Comparison of ENCODE assay signal across 9 cellular contexts in genomic region chr13:106520205-106521004, GRCh38. TPM values are rescaled to one million over a fixed set of nuclear protein-coding genes. Genes with fewer than 3 reads are reported as not detected.
A peak's percentile ranks its signal among the peaks of the same experiment; 100 is the strongest.
DNase-seq lines count a peak whose midpoint lies in the region; ATAC-seq and TF ChIP-seq lines count a peak whose summit lies in the region.
"Had no signal": no experiment of that assay in that cellular context is flagged by ENCODE, and none has a peak within 500 bp of the region (broad histone marks: within the 10 kb centered on the region; RNA-seq: fewer than 3 reads in every experiment).

No MANE protein-coding gene starts in this region.

- TF ChIP-seq POLR2A in IMR-90 (IDR thresholded peaks at IDR 0.05; ENCODE audit: low read depth, low read length): no peak

- intact Hi-C loops in IMR-90 (cut with micrococcal nuclease): loop anchor here (1.0 to 2.0 kb wide), 2 partner anchors 437 to 1380 kb away; no protein-coding TSS in a partner anchor

- H2AFZ ChIP-seq in IMR-90 (replicated peaks; ENCODE audit: low read length, poor library complexity) (peak overlapping the region; percentile 61), mesenchymal stem cell (ENCODE audit: low read depth, low read length) (no peak overlapping the region)

- no peaks in the 10 kb centered on the region for H3K9me3 ChIP-seq in IMR-90 (ENCODE audit: control insufficient read depth, insufficient read depth, low read length)
- H3K9me3 ChIP-seq in mesenchymal stem cell (ENCODE audit: control insufficient read depth, low read length): no peaks in the 10 kb centered on the region

- POLR2A ChIA-PET in IMR-90 (lab: Charles Lee; ENCODE audit: unreplicated experiment): no interaction called here

- H2BK5ac ChIP-seq in IMR-90 (ENCODE audit: low read depth, low read length, poor library complexity, severe bottlenecking): no peak overlapping the region
- H2BK5ac ChIP-seq in mesenchymal stem cell (ENCODE audit: low read depth, low read length, poor library complexity, severe bottlenecking): no peak overlapping the region

- H2BK120ac ChIP-seq in IMR-90 (ENCODE audit: low read depth, low read length) (peak overlapping the region; percentile 24; the same call in 1 of the 2 replicates), mesenchymal stem cell (ENCODE audit: low read depth, low read length) (no peak overlapping the region)

- H2BK15ac ChIP-seq in IMR-90 (ENCODE audit: low read depth, low read length) (no peak overlapping the region), mesenchymal stem cell (ENCODE audit: low read depth, poor library complexity, severe bottlenecking) (no peak overlapping the region)

- H2AK5ac ChIP-seq in IMR-90 (ENCODE audit: low read depth, low read length) (peak overlapping the region; percentile 53), mesenchymal stem cell (ENCODE audit: low read length, severe bottlenecking) (no peak overlapping the region)

- no peaks in the 10 kb centered on the region for H3K36me3 ChIP-seq in IMR-90 (ENCODE audit: control insufficient read depth, insufficient read depth, low read length)
- H3K36me3 ChIP-seq in mesenchymal stem cell (ENCODE audit: control insufficient read depth in 1 of 2, insufficient read depth in 2 of 2, low read depth in 1 of 2, low read length in 2 of 2): peaks cover 0 to 6% of the 10 kb centered on the region in 2 experiments

- no peaks in the 10 kb centered on the region for H4K20me1 ChIP-seq in IMR-90 (ENCODE audit: insufficient read depth, low read length)

- peaks cover 6% of the 10 kb centered on the region for H3K4me1 ChIP-seq in IMR-90 (ENCODE audit: control insufficient read depth, insufficient read depth, low read length)
- peaks cover 16% of the 10 kb centered on the region for H3K4me1 ChIP-seq in mesenchymal stem cell (ENCODE audit: control insufficient read depth, insufficient read depth, low read depth, low read length)

- H4K91ac ChIP-seq in IMR-90 (ENCODE audit: insufficient read depth, low read depth, low read length) (peak overlapping the region; percentile 45), mesenchymal stem cell (ENCODE audit: low read length) (peak overlapping the region; percentile 40)

- H3K23ac ChIP-seq in IMR-90 (ENCODE audit: low read depth, low read length) (no peak overlapping the region), mesenchymal stem cell (ENCODE audit: low read length in 2 of 2) (no peak overlapping the region)

- H3K14ac ChIP-seq in IMR-90 (replicated peaks; ENCODE audit: low read depth, low read length) (peak overlapping the region; percentile 43; the same call in 1 of the 2 replicates), mesenchymal stem cell (ENCODE audit: low read length in 2 of 2) (no peak overlapping the region)

- peak overlapping the region; percentile 8; the same call in 1 of the 2 replicates for H4K5ac ChIP-seq in IMR-90 (ENCODE audit: low read depth, low read length)

- H3K4me3 ChIP-seq in IMR-90 (ENCODE audit: insufficient read depth, low read depth, low read length) (no peak overlapping the region), choroid plexus epithelial cell (ENCODE audit: low read depth, low read length) (no peak overlapping the region), mesenchymal stem cell (ENCODE audit: insufficient read depth in 1 of 2, low read depth in 1 of 2, low read length in 2 of 2) (no peak overlapping the region)

- H3K4ac ChIP-seq in IMR-90 (ENCODE audit: low read depth, low read length) (peak overlapping the region; percentile 44), mesenchymal stem cell (ENCODE audit: low read depth in 1 of 2, low read length in 2 of 2) (no peak overlapping the region)

- ATAC-seq in IMR-90 (ENCODE audit: low read depth) (peak; percentile 75), HG02973 (IDR thresholded peaks at IDR 0.05; ENCODE audit: unreplicated experiment) (no peak), GM21381 (IDR thresholded peaks at IDR 0.05; ENCODE audit: unreplicated experiment) (no peak)

- TF ChIP-seq RAD21 in IMR-90 (IDR thresholded peaks at IDR 0.05; ENCODE audit: low read length): peak; percentile 72

- BruUV-seq in IMR-90 (replicated peaks; lab: Mats Ljungman, UMichigan): no TSS peak

- DNase-seq in Ammon's horn (ENCODE audit: low spot score) (peak; percentile 44), IMR-90 (peak; percentile 56), choroid plexus epithelial cell (ENCODE audit: low read depth) (peak; percentile 76), mesenchymal stem cell (peak; percentile 51), D341Med (ENCODE audit: low spot score) (no peak), NCI-H2081 treated with DMSO at 0.1 percent for 48 hours (lab: John Stamatoyannopoulos, UW) (no peak)
- DNase-seq: stimulated activated CD4-positive, alpha-beta T cell treated with anti-CD3 and anti-CD28 coated beads, Interleukin-4, amount 100 ng/mL, for 4 hours had no signal

- H3K27ac ChIP-seq in IMR-90 (ENCODE audit: insufficient read depth, low read length): peak overlapping the region; percentile 22; the same call in 1 of the 2 replicates
- no peak overlapping the region for H3K27ac ChIP-seq in mesenchymal stem cell (ENCODE audit: low read length, poor library complexity, severe bottlenecking)

- H3K27me3 ChIP-seq in IMR-90 (ENCODE audit: control insufficient read depth, insufficient read depth, low read length) (no peaks in the 10 kb centered on the region), mesenchymal stem cell (ENCODE audit: control insufficient read depth in 1 of 2, insufficient read depth in 1 of 2, low read length in 2 of 2) (no peaks in the 10 kb centered on the region)

- H3K4me2 ChIP-seq in IMR-90 (ENCODE audit: low read depth, low read length) (peak overlapping the region; percentile 17; the same call in 1 of the 2 replicates), mesenchymal stem cell (ENCODE audit: low read length, poor library complexity, severe bottlenecking) (no peak overlapping the region)

- peak overlapping the region; percentile 16 to 29; a peak in 1 of 4 replicates for H4K8ac ChIP-seq in IMR-90 (ENCODE audit: low read depth in 2 of 2, low read length in 2 of 2)
- H4K8ac ChIP-seq in mesenchymal stem cell (ENCODE audit: low read length): peak overlapping the region; percentile 88

- peaks cover 20 to 49% of the 10 kb centered on the region in 2 experiments; a peak in 3 of 4 replicates for H3K79me1 ChIP-seq in IMR-90 (ENCODE audit: low read depth in 1 of 2, low read length in 2 of 2)
- H3K79me1 ChIP-seq in mesenchymal stem cell (replicated peaks; ENCODE audit: low read length, poor library complexity, severe bottlenecking): peaks cover 4% of the 10 kb centered on the region

- no peak overlapping the region for H2AK9ac ChIP-seq in IMR-90 (replicated peaks; ENCODE audit: low read depth, low read length, poor library complexity)

- peak overlapping the region; percentile 7 to 43 for H2BK12ac ChIP-seq in mesenchymal stem cell (ENCODE audit: low read length in 2 of 2)

- CTCF ChIA-PET in IMR-90 (lab: Yijun Ruan, JAX): interaction anchor here (0.6 to 1.0 kb wide), 3 partner anchors 13 to 366 kb away, joined by 3 to 5 read pairs (median 3); no protein-coding TSS in a partner anchor

- H3K56ac ChIP-seq in IMR-90 (ENCODE audit: extremely low read depth, insufficient read depth, low read length): no peak overlapping the region

- dilution Hi-C loops in IMR-90 (cut with HindIII; ENCODE audit: low sequenced_read_pairs, unreplicated experiment): no loop called here

- in situ Hi-C loops in IMR-90 (cut with MboI; ENCODE audit: low sequenced_read_pairs): loop anchor here (25.0 kb wide), 1 partner anchor 433 kb away; no protein-coding TSS in a partner anchor

- H3K18ac ChIP-seq in IMR-90 (ENCODE audit: low read depth, low read length) (peak overlapping the region; percentile 30), mesenchymal stem cell (ENCODE audit: low read depth in 1 of 2, low read length in 2 of 2) (peak overlapping the region; percentile 13 to 82)

- WGBS in IMR-90 (ENCODE audit: extremely low coverage in 2 of 2, insufficient read length in 1 of 2), 2 experiments: no CpG with 5 or more reads among the region's 12 CpGs
- WGBS in mesenchymal stem cell: 75% methylated on average over 8 of the region's 12 CpGs

- H2BK20ac ChIP-seq in IMR-90 (ENCODE audit: low read depth, low read length): no peak overlapping the region

- TF ChIP-seq CTCF in IMR-90 (conservative IDR thresholded peaks at IDR 0.05; ENCODE audit: low read depth, low read length) (peak; percentile 73), choroid plexus epithelial cell (conservative IDR thresholded peaks at IDR 0.05; ENCODE audit: low read depth, low read length) (peak; percentile 59)

- peaks cover 3% of the 10 kb centered on the region; the same call in 1 of the 2 replicates for H3K9me1 ChIP-seq in IMR-90 (ENCODE audit: insufficient read depth, low read length)

- H3K9ac ChIP-seq in IMR-90 (ENCODE audit: low read depth, low read length): no peak overlapping the region
- H3K9ac ChIP-seq in mesenchymal stem cell (ENCODE audit: low read length): no peak overlapping the region

TF ChIP-seq in IMR-90, 13 proteins besides CTCF, POLR2A, EP300 and RAD21:
- TF ChIP-seq, protein P1, sequence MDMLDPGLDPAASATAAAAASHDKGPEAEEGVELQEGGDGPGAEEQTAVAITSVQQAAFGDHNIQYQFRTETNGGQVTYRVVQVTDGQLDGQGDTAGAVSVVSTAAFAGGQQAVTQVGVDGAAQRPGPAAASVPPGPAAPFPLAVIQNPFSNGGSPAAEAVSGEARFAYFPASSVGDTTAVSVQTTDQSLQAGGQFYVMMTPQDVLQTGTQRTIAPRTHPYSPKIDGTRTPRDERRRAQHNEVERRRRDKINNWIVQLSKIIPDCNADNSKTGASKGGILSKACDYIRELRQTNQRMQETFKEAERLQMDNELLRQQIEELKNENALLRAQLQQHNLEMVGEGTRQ (IDR thresholded peaks at IDR 0.05; ENCODE audit: low read depth, low read length): no peak
- TF ChIP-seq SMC3 (IDR thresholded peaks at IDR 0.05; ENCODE audit: low read depth, low read length): peak; percentile 74

RNA-seq across cellular contexts. Expression of gene EFNB2, which starts 15.1 kb away (rescaled TPM):
- total RNA-seq in IMR-90 (2012; rRNA removed): 5.4 and 6.9 TPM in 2 replicates
- polyA plus RNA-seq in IMR-90 (2012; rRNA removed): 5.9 and 6.0 TPM in 2 replicates
- 3.7 and 4.0 TPM in 2 replicates for polyA plus RNA-seq in IMR-90 (2012; cell fraction: cytosol; rRNA removed)
- polyA plus RNA-seq in IMR-90 (2012; cell fraction: nucleus; rRNA removed; ENCODE audit: low replicate concordance): 4.0 and 5.2 TPM in 2 replicates
- 12.2 TPM for polyA plus RNA-seq in mesenchymal stem cell (2013, experiment 1 of 2)
- polyA plus RNA-seq in mesenchymal stem cell (2013, experiment 2 of 2): 12.9 TPM

RNA-seq across cellular contexts. Expression of gene ARGLU1, which starts 47.5 kb away (rescaled TPM):
- total RNA-seq in IMR-90 (2012; rRNA removed): 11.1 and 28.1 TPM in 2 replicates
- polyA plus RNA-seq in IMR-90 (2012; rRNA removed): 50.0 and 51.4 TPM in 2 replicates
- 10.8 and 11.3 TPM in 2 replicates for polyA plus RNA-seq in IMR-90 (2012; cell fraction: cytosol; rRNA removed)
- polyA plus RNA-seq in IMR-90 (2012; cell fraction: nucleus; rRNA removed; ENCODE audit: low replicate concordance): 142 and 399 TPM in 2 replicates
- polyA plus RNA-seq in mesenchymal stem cell (2013, experiment 1 of 2): 69.3 TPM
- 65.2 TPM for polyA plus RNA-seq in mesenchymal stem cell (2013, experiment 2 of 2)

Comparison
In these comparisons a context has a peak if more than half of its experiments do, and no peak if none do; other contexts are left out.
1. DNase-seq: peak in Ammon's horn (single experiment), IMR-90 (single experiment), choroid plexus epithelial cell (single experiment) and mesenchymal stem cell (single experiment); none in D341Med (single experiment) and NCI-H2081 treated with DMSO at 0.1 percent for 48 hours (single experiment).